ENCODE assay signal across 1 cellular context in the genomic region with DNA sequence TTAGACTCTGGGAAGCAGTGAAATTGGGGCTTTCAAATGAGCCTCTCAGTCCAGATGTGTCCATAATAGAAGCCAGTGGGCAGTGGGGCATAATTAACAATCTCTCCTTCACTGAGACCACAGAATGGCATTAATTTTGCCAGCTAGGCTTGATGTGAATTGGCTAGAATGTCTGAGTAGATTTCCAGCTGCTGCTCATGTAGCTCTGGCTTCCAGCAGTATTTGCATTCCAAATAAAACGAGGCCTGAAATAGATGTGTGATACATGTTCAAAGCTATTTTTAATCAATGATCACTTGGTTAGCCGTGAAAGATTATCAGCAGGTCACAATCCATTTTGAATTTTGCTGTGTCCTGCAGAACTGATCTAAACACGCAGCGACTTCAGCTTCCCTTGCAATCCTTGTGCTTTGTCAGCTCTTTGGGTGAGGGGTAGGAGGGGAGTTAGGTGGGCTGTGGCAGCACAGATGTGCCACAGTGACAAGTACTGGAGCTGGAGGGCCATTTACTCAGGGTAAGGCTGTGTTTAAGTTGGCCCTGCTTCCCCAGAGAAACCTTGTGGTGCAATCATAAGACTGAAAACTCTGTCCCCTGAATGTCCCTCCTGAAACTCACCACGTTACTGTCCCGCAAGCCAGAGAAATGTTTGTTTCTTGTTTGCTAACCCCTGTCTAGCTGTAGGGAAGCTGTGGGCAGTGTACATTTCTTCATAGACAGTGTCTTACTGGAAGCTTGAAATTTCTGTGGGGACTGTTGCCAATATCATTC.
TF ChIP-seq lines count a peak whose summit lies in the region.

No MANE protein-coding gene starts in this region.

TF ChIP-seq in IMR-90, 13 proteins besides CTCF, POLR2A, EP300 and RAD21 (continued from another document):
- TF ChIP-seq, protein P1, sequence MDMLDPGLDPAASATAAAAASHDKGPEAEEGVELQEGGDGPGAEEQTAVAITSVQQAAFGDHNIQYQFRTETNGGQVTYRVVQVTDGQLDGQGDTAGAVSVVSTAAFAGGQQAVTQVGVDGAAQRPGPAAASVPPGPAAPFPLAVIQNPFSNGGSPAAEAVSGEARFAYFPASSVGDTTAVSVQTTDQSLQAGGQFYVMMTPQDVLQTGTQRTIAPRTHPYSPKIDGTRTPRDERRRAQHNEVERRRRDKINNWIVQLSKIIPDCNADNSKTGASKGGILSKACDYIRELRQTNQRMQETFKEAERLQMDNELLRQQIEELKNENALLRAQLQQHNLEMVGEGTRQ (IDR thresholded peaks at IDR 0.05; ENCODE audit: low read depth, low read length) = no peak
